Comparison of ENCODE assay signal across 20 cellular contexts in the genomic region with DNA sequence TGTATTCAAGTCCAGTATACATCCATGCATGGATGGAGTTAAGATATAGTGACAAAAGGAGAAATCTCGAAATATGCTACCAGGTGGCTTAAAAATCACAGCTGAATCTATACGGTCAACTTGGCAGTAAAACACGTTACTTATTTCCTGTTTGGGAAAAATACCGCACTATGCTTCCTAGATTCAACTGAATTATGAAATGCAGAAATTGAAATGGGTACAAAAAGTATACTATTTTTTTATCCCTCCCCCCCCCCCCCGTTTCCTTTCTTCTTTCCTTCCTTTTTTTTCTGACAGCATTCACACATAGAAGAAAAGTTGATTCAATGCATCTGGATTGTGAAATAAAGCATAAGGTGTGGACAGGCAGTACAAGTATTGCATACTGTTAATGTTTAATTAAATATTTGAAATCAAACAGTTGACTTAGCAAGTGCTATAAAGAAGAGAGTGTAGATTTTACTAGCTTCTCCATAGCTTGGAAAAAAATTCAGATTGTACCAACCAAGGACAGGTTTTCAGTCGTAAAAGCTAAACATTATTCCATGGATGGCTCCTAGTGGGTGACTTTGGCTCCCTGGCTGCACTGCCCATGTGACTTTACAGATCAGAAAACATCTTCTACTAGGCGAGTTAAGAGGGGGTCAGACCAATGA. TPM values are rescaled to one million over a fixed set of nuclear protein-coding genes. Genes with fewer than 3 reads are reported as not detected.
DNase-seq lines count a peak whose midpoint lies in the region; TF ChIP-seq lines count a peak whose summit lies in the region.
"Had no signal": no experiment of that assay in that cellular context is flagged by ENCODE, and none has a peak within 500 bp of the region (broad histone marks: within the 10 kb centered on the region; RNA-seq: fewer than 3 reads in every experiment).

No MANE protein-coding gene starts in this region.

- H3K9ac ChIP-seq in BLaER1, result 0 out of 2 replicates have a peak overlapping the region, but pooled peaks have one; percentile 22
- H3K9ac ChIP-seq in neural progenitor cell, result no peak overlapping the region

- H3K9me3 Mint-ChIP-seq in neural progenitor cell (no peaks in the 10 kb centered on the region), progenitor cell of endocrine pancreas (ENCODE audit: low read depth) (no peaks in the 10 kb centered on the region), type B pancreatic cell (no peaks in the 10 kb centered on the region)
- H3K9me3 Mint-ChIP-seq: activated CD4-positive, alpha-beta T cell treated with anti-CD3 and anti-CD28 coated beads, Interleukin-2, amount 10 ng/mL, durations not matched to agents 24 days and 14 days; brain had no signal

- H3K4me3 ChIP-seq in BLaER1, result peak overlapping the region; percentile 3; the same call in 1 of the 2 replicates
- no peak overlapping the region for H3K4me3 ChIP-seq in neural progenitor cell
- no peak overlapping the region for H3K4me3 ChIP-seq in PC-9
- H3K4me3 ChIP-seq: dorsolateral prefrontal cortex, esophagus muscularis mucosa had no signal

- CTCF ChIA-PET in PC-9 (lab: Charles Lee), result no interaction called here

- H4K20me1 ChIP-seq in BLaER1, result no peaks in the 10 kb centered on the region
- H4K20me1 ChIP-seq in neural progenitor cell (ENCODE audit: low read depth), result no peaks in the 10 kb centered on the region
- H4K20me1 ChIP-seq in PC-9 (ENCODE audit: insufficient read depth), result no peaks in the 10 kb centered on the region

- POLR2A ChIA-PET in PC-9 (lab: Charles Lee; ENCODE audit: unreplicated experiment), result no interaction called here

- no peak overlapping the region for H3K4me3 Mint-ChIP-seq in neural progenitor cell
- H3K4me3 Mint-ChIP-seq in progenitor cell of endocrine pancreas (ENCODE audit: low read depth), result no peak overlapping the region
- H3K4me3 Mint-ChIP-seq in type B pancreatic cell, result no peak overlapping the region
- H3K4me3 Mint-ChIP-seq: activated CD4-positive, alpha-beta T cell treated with anti-CD3 and anti-CD28 coated beads, Interleukin-2, amount 10 ng/mL, durations not matched to agents 24 days and 14 days; brain had no signal

- no peaks in the 10 kb centered on the region for H3K36me3 Mint-ChIP-seq in neural progenitor cell
- no peaks in the 10 kb centered on the region for H3K36me3 Mint-ChIP-seq in progenitor cell of endocrine pancreas (ENCODE audit: insufficient read depth)
- H3K36me3 Mint-ChIP-seq in type B pancreatic cell, result no peaks in the 10 kb centered on the region
- H3K36me3 Mint-ChIP-seq: brain had no signal

- H3K27ac Mint-ChIP-seq in neural progenitor cell, result no peak overlapping the region
- no peak overlapping the region for H3K27ac Mint-ChIP-seq in progenitor cell of endocrine pancreas
- no peak overlapping the region for H3K27ac Mint-ChIP-seq in type B pancreatic cell
- H3K27ac Mint-ChIP-seq: activated CD4-positive, alpha-beta T cell treated with anti-CD3 and anti-CD28 coated beads, Interleukin-2, amount 10 ng/mL, durations not matched to agents 24 days and 14 days had no signal

- TF ChIP-seq CTCF in neural progenitor cell (IDR thresholded peaks at IDR 0.05), result no peak
- no peak for TF ChIP-seq CTCF in progenitor cell of endocrine pancreas (IDR thresholded peaks at IDR 0.05; ENCODE audit: unreplicated experiment)
- TF ChIP-seq CTCF in PC-9 (conservative IDR thresholded peaks at IDR 0.05), result no peak
- TF ChIP-seq CTCF in type B pancreatic cell (conservative IDR thresholded peaks at IDR 0.05), result no peak

- peak overlapping the region; percentile 78 for H3K4me2 ChIP-seq in BLaER1
- no peak overlapping the region for H3K4me2 ChIP-seq in neural progenitor cell
- H3K4me2 ChIP-seq in PC-9, result no peak overlapping the region

- intact Hi-C loops in PC-9 (cut with micrococcal nuclease; ENCODE audit: unreplicated experiment), result no loop called here

- H3K27me3 Mint-ChIP-seq in neural progenitor cell (ENCODE audit: insufficient read depth, low read depth) (peaks cover 2% of the 10 kb centered on the region), progenitor cell of endocrine pancreas (no peaks in the 10 kb centered on the region), type B pancreatic cell (no peaks in the 10 kb centered on the region)
- H3K27me3 Mint-ChIP-seq: activated CD4-positive, alpha-beta T cell treated with anti-CD3 and anti-CD28 coated beads, Interleukin-2, amount 10 ng/mL, durations not matched to agents 24 days and 14 days had no signal

- BruUV-seq in PC-9 (replicated peaks; lab: Mats Ljungman, UMichigan), result no TSS peak

- peak; percentile 21 for DNase-seq in HT-29 (ENCODE audit: low spot score)
- DNase-seq in dermis blood vessel endothelial cell, result peak; percentile 21
- no peak for DNase-seq in neural progenitor cell (ENCODE audit: low spot score)
- DNase-seq in progenitor cell of endocrine pancreas (ENCODE audit: low spot score, unreplicated experiment), result no peak
- no peak for DNase-seq in AG08396 (ENCODE audit: low spot score)
- DNase-seq in PC-9, result no peak
- DNase-seq in type B pancreatic cell (ENCODE audit: extremely low spot score, unreplicated experiment), result no peak
- DNase-seq: activated CD4-positive, alpha-beta T cell treated with anti-CD3 and anti-CD28 coated beads, Interleukin-2, amount 10 ng/mL, durations not matched to agents 24 days and 14 days; activated naive CD4-positive, alpha-beta T cell treated with anti-CD3 and anti-CD28 coated beads, Interleukin-2, amount 50 U/mL, for 16 hours; DMS79; dorsolateral prefrontal cortex; islet precursor cell; NCI-H1048; NCI-H2081 treated with DMSO at 0.1 percent for 48 hours; NCI-H524 treated with DMSO at 0.1 percent for 48 hours; PC-3; stimulated activated naive CD8-positive, alpha-beta T cell treated with anti-CD3 and anti-CD28 coated beads, Interleukin-15, Interleukin-2, amounts not matched to agents 100 U/mL and 50 U/mL, for 24 hours had no signal

- H3K27ac ChIP-seq in BLaER1 (peak overlapping the region; percentile 43; the same call in 1 of the 2 replicates), neural progenitor cell (no peak overlapping the region), PC-9 (no peak overlapping the region)
- H3K27ac ChIP-seq: dorsolateral prefrontal cortex had no signal

- peak overlapping the region; percentile 22 for H2AFZ ChIP-seq in neural progenitor cell (replicated peaks)
- no peak overlapping the region for H2AFZ ChIP-seq in PC-9

- H3K4me1 Mint-ChIP-seq in neural progenitor cell (peaks cover 10% of the 10 kb centered on the region), progenitor cell of endocrine pancreas (ENCODE audit: low read depth) (peaks cover 29% of the 10 kb centered on the region), type B pancreatic cell (ENCODE audit: unreplicated experiment) (peaks cover 3% of the 10 kb centered on the region)

- H3K36me3 ChIP-seq in BLaER1, result no peaks in the 10 kb centered on the region
- no peaks in the 10 kb centered on the region for H3K36me3 ChIP-seq in neural progenitor cell
- no peaks in the 10 kb centered on the region for H3K36me3 ChIP-seq in PC-9 (ENCODE audit: low read depth)
- H3K36me3 ChIP-seq: esophagus muscularis mucosa had no signal

- H3F3A ChIP-seq in neural progenitor cell (ENCODE audit: low read depth) (no peaks in the 10 kb centered on the region), PC-9 (ENCODE audit: insufficient read depth, low read depth) (no peaks in the 10 kb centered on the region)

- H3K4me1 ChIP-seq in BLaER1 (peaks cover 33% of the 10 kb centered on the region), neural progenitor cell (peaks cover 6% of the 10 kb centered on the region), PC-9 (replicated peaks; ENCODE audit: insufficient read depth) (no peaks in the 10 kb centered on the region)

- H3K27me3 ChIP-seq in BLaER1 (no peaks in the 10 kb centered on the region), neural progenitor cell (no peaks in the 10 kb centered on the region), PC-9 (ENCODE audit: insufficient read depth, low read depth) (no peaks in the 10 kb centered on the region)
- H3K27me3 ChIP-seq: dorsolateral prefrontal cortex, esophagus muscularis mucosa had no signal

- no peaks in the 10 kb centered on the region for H3K9me3 ChIP-seq in BLaER1
- H3K9me3 ChIP-seq in neural progenitor cell (ENCODE audit: low read depth), result no peaks in the 10 kb centered on the region
- H3K9me3 ChIP-seq in PC-9 (ENCODE audit: insufficient read depth, low read depth), result no peaks in the 10 kb centered on the region
- H3K9me3 ChIP-seq: esophagus muscularis mucosa had no signal

- H3K79me2 ChIP-seq in neural progenitor cell (ENCODE audit: low read depth) (no peaks in the 10 kb centered on the region), PC-9 (ENCODE audit: low read depth) (no peaks in the 10 kb centered on the region)

- no peaks in the 10 kb centered on the region for H3K9me2 ChIP-seq in PC-9 (ENCODE audit: insufficient read depth)

RNA-seq across cellular contexts. Expression of gene AGFG1, which starts 21.6 kb away (rescaled TPM):
- 38.0 and 40.9 TPM in 2 replicates for total RNA-seq in HT-29 (2014; rRNA removed; shearing (Covaris generic))
- total RNA-seq in dermis blood vessel endothelial cell (45.9 and 74.0 TPM in 2 replicates), neural progenitor cell (ENCODE audit: low replicate concordance) (84.8 and 96.4 TPM in 2 replicates), progenitor cell of endocrine pancreas (74.5 and 82.2 TPM in 2 replicates), PC-9 (2021) (82.8 and 119 TPM in 2 replicates), type B pancreatic cell (ENCODE audit: low replicate concordance) (63.2 and 75.6 TPM in 2 replicates)

Comparison
In these comparisons a context has a peak if more than half of its experiments do, and no peak if none do; other contexts are left out.
1. DNase-seq: peak in HT-29 (single experiment) and dermis blood vessel endothelial cell (single experiment); none in neural progenitor cell (single experiment), progenitor cell of endocrine pancreas (single experiment), AG08396 (single experiment), PC-9 (0 of 2) and type B pancreatic cell (single experiment).